In the genomic region with DNA sequence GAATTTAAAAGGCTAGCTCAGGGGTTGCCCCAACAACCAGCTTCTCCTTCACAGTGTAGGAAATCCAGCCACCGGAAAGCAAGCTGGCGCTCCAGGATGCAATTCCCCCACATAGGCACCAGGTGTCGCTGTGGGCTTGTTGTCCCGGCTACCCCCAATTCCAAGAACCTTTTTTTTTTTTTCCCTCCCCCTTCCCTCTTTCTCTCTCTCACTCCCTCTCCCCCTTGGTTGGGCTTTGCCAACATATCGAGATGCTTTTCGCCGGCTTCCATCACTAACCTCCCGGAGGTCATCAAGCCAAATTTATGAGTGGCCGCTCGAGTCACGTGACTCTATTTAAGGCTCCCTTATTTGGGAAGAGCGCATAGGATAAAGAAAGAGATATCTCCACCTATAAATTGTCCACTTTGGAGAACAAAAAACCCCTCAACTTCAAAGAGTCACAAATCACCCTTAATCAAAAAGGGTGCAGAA, we compare ENCODE assay signal across 8 cellular contexts. TPM values are rescaled to one million over a fixed set of nuclear protein-coding genes. Genes with fewer than 3 reads are reported as not detected.
DNase-seq lines count a peak whose midpoint lies in the region; TF ChIP-seq lines count a peak whose summit lies in the region.

Gene HOXC5 (plus strand): TSS at position 424 of the 474 bp plus-strand sequence. CDS start 73 bp downstream, outside the sequence.

- H3K27me3 ChIP-seq in GM23248 (replicated peaks; ENCODE audit: insufficient read depth) (no peaks in the 10 kb centered on the region), muscle layer of colon (ENCODE audit: control insufficient read depth in 1 of 2, insufficient read depth in 2 of 2, low read length in 2 of 2) (peaks cover 34 to 90% of the 10 kb centered on the region in 2 donors)

- no peaks in the 10 kb centered on the region for H3K9me3 ChIP-seq in GM23248 (ENCODE audit: low read depth)
- no peaks in the 10 kb centered on the region for H3K9me3 ChIP-seq in muscle layer of colon (ENCODE audit: low read length)

- no peaks in the 10 kb centered on the region for H4K20me1 ChIP-seq in GM23248 (ENCODE audit: insufficient read depth)

- peaks cover 18% of the 10 kb centered on the region for H3F3A ChIP-seq in GM23248 (ENCODE audit: insufficient read depth)

- no peaks in the 10 kb centered on the region for H3K9me2 ChIP-seq in GM23248 (ENCODE audit: insufficient read depth)

- no peaks in the 10 kb centered on the region for H3K9me3 Mint-ChIP-seq in endothelial cell (ENCODE audit: unreplicated experiment)

- peaks cover 31% of the 10 kb centered on the region for H3K4me1 Mint-ChIP-seq in endothelial cell (ENCODE audit: unreplicated experiment)

- peaks cover 56% of the 10 kb centered on the region for H3K27me3 Mint-ChIP-seq in endothelial cell (ENCODE audit: unreplicated experiment)

- no peak for DNase-seq in AG09309 (ENCODE audit: low read depth)
- DNase-seq in GM23248 = peak; percentile 81
- peak; percentile 69 for DNase-seq in NCI-H510A treated with DMSO at 0.1 percent for 48 hours (lab: John Stamatoyannopoulos, UW)
- DNase-seq in activated CD4-positive, alpha-beta T cell treated with anti-CD3 and anti-CD28 coated beads, Interleukin-2, amount 50 U/mL, for 48 hours = peak; percentile 62 to 74
- DNase-seq in endothelial cell (ENCODE audit: low spot score) = peak; percentile 80
- peak; percentile 10 to 81 (median 48) for DNase-seq in stimulated activated naive CD4-positive, alpha-beta T cell (lab: John Stamatoyannopoulos, UW)
- no peak for DNase-seq in T1000 (lab: John Stamatoyannopoulos, UW)

- WGBS in GM23248 (ENCODE audit: low coverage in 1 of 2, low lambda C conversion rate in 2 of 2, missing lambda C conversion rate in 2 of 2), 2 experiments = 2% methylated on average over 12 of the region's 12 CpGs

- H3K4me3 ChIP-seq in AG09309 (ENCODE audit: control insufficient read depth, low read depth, low read length) (peak within 1 kb of the TSS; percentile 33), GM23248 (peak within 1 kb of the TSS; percentile 77), muscle layer of colon (ENCODE audit: low read depth in 1 of 2, low read length in 2 of 2) (peak within 1 kb of the TSS; percentile 41 to 58)

- no peaks in the 10 kb centered on the region for H3K36me3 ChIP-seq in GM23248 (ENCODE audit: low read depth)
- no peaks in the 10 kb centered on the region for H3K36me3 ChIP-seq in muscle layer of colon (ENCODE audit: insufficient read depth, low read length)

- H3K27ac Mint-ChIP-seq in endothelial cell (ENCODE audit: unreplicated experiment) = peak within 1 kb of the TSS; percentile 48

- H3K4me2 ChIP-seq in GM23248 (ENCODE audit: unreplicated experiment) = peak within 1 kb of the TSS; percentile 94

- in situ Hi-C loops in GM23248 (cut with MboI) = no loop called here

- peaks cover 84% of the 10 kb centered on the region for H3K79me2 ChIP-seq in GM23248 (ENCODE audit: insufficient read depth)

- H3K9ac ChIP-seq in GM23248 (peak within 1 kb of the TSS; percentile 97), muscle layer of colon (ENCODE audit: low read length) (no peak within 1 kb of the TSS)

- H3K4me3 Mint-ChIP-seq in endothelial cell (ENCODE audit: unreplicated experiment) = peak within 1 kb of the TSS; percentile 47

- peak; percentile 95 for TF ChIP-seq CTCF in AG09309 (IDR thresholded peaks at IDR 0.05; ENCODE audit: control insufficient read depth, insufficient read depth, low read depth, low read length, missing control alignments)
- peak; percentile 99 for TF ChIP-seq CTCF in endothelial cell (IDR thresholded peaks at IDR 0.05; ENCODE audit: unreplicated experiment)

- H3K4me1 ChIP-seq in GM23248 (ENCODE audit: insufficient read depth) (peaks cover 30% of the 10 kb centered on the region), muscle layer of colon (ENCODE audit: insufficient read depth, low read length) (peaks cover 18% of the 10 kb centered on the region)

- H3K36me3 Mint-ChIP-seq in endothelial cell (ENCODE audit: low read depth, unreplicated experiment) = peaks cover 7% of the 10 kb centered on the region

- peak within 1 kb of the TSS; percentile 70 for H2AFZ ChIP-seq in GM23248

- H3K27ac ChIP-seq in GM23248 (peak within 1 kb of the TSS; percentile 99), muscle layer of colon (ENCODE audit: low read depth, low read length) (no peak within 1 kb of the TSS)

RNA-seq across cellular contexts. Expression of gene HOXC5, which starts in this region (rescaled TPM):
- total RNA-seq in GM23248 (2014; rRNA removed; shearing (Covaris generic)) = 1.1 and 1.8 TPM in 2 replicates
- polyA plus RNA-seq in GM23248 (2016; fragmentation: Nextera tagmentation; extraction: Ambion mirVana) = 0.65 and 1.3 TPM in 2 replicates
- total RNA-seq in endothelial cell (ENCODE audit: unreplicated experiment) = not detected

Comparison
In these comparisons a context has a peak if more than half of its experiments do, and no peak if none do; other contexts are left out.
1. Peak in DNase-seq in endothelial cell; RNA of the gene not detected or under 1 TPM.
2. DNase-seq: peak in GM23248 (single experiment), NCI-H510A treated with DMSO at 0.1 percent for 48 hours (single experiment), activated CD4-positive, alpha-beta T cell treated with anti-CD3 and anti-CD28 coated beads, Interleukin-2, amount 50 U/mL, for 48 hours (2 of 2) and stimulated activated naive CD4-positive, alpha-beta T cell (6 of 6); none in AG09309 (single experiment) and T1000 (single experiment).
3. Peak in every context shown above with its lines, with median percentiles within 50 percentile points of each other: H3K4me3 ChIP-seq.